ENCODE assay signal across 20 cellular contexts in genomic region chr1:96703186-96703585, GRCh38.
"Had no signal": no experiment of that assay in that cellular context is flagged by ENCODE, and none has a peak within 500 bp of the region (broad histone marks: within the 10 kb centered on the region; RNA-seq: fewer than 3 reads in every experiment).

No MANE protein-coding gene starts in this region.

- H3K27me3 ChIP-seq: esophagus squamous epithelium, ovary had no signal

- H3K9me3 Mint-ChIP-seq: activated CD4-positive, alpha-beta T cell treated with anti-CD3 and anti-CD28 coated beads, Interleukin-2, amount 10 ng/mL, durations not matched to agents 24 days and 14 days had no signal

- H3K36me3 ChIP-seq: esophagus squamous epithelium, ovary had no signal

- ATAC-seq: activated CD8-positive, alpha-beta T cell treated with anti-CD3 and anti-CD28 coated beads, Interleukin-2, amount 10 ng/mL, durations not matched to agents 7 days and 5 days; WTC11 had no signal

- H3K4me3 Mint-ChIP-seq: activated CD4-positive, alpha-beta T cell treated with anti-CD3 and anti-CD28 coated beads, Interleukin-2, amount 10 ng/mL, durations not matched to agents 24 days and 14 days; activated CD8-positive, alpha-beta T cell treated with anti-CD3 and anti-CD28 coated beads, Interleukin-2, amount 10 ng/mL, durations not matched to agents 7 days and 5 days; naive B cell; WTC11 had no signal

- H3K9me3 ChIP-seq: ovary had no signal

- H3K27ac ChIP-seq: coronary artery, esophagus squamous epithelium, ovary, skin epidermis had no signal

- FAIRE-seq: islet of Langerhans, TTC549 had no signal

- H3K4me1 Mint-ChIP-seq: activated CD4-positive, alpha-beta T cell treated with anti-CD3 and anti-CD28 coated beads, Interleukin-2, amount 10 ng/mL, durations not matched to agents 24 days and 14 days; naive B cell; WTC11 had no signal

- H3K4me1 ChIP-seq: esophagus squamous epithelium had no signal

- DNase-seq: activated CD4-positive, alpha-beta T cell treated with anti-CD3 and anti-CD28 coated beads, Interleukin-2, amount 10 ng/mL, durations not matched to agents 24 days and 14 days; activated CD8-positive, alpha-beta memory T cell treated with anti-CD3 and anti-CD28 coated beads, Interleukin-2, amount 50 U/mL, for 4 hours; activated CD8-positive, alpha-beta T cell treated with anti-CD3 and anti-CD28 coated beads, Interleukin-2, amount 10 ng/mL, durations not matched to agents 7 days and 5 days; activated naive CD4-positive, alpha-beta T cell; aorta; central memory CD4-positive, alpha-beta T cell; esophagus squamous epithelium; naive B cell; ovary; stimulated activated CD4-positive, alpha-beta T cell treated with anti-CD3 and anti-CD28 coated beads, Interleukin-15, amount 100 ng/mL, for 24 hours; stimulated activated CD4-positive, alpha-beta T cell treated with anti-CD3 and anti-CD28 coated beads, Interleukin-4, amount 100 ng/mL, for 24 hours; stimulated activated naive CD4-positive, alpha-beta T cell treated with Interleukin-2 at 50 U/mL for 16 hours; SW 1271; trophoblast cell had no signal

- H3K27ac Mint-ChIP-seq: activated CD4-positive, alpha-beta T cell treated with anti-CD3 and anti-CD28 coated beads, Interleukin-2, amount 10 ng/mL, durations not matched to agents 24 days and 14 days; activated CD8-positive, alpha-beta T cell treated with anti-CD3 and anti-CD28 coated beads, Interleukin-2, amount 10 ng/mL, durations not matched to agents 7 days and 5 days; naive B cell; WTC11 had no signal

- H3K4me3 ChIP-seq: coronary artery, esophagus squamous epithelium, lung, ovary, skin epidermis had no signal
